ENCODE assay signal across 7 cellular contexts in genomic region chr12:2960432-2960956, GRCh38.
DNase-seq lines count a peak whose midpoint lies in the region; ATAC-seq and TF ChIP-seq lines count a peak whose summit lies in the region.

No MANE protein-coding gene starts in this region.

- H3K27ac ChIP-seq in OCI-LY3 (ENCODE audit: low read length) (no peak overlapping the region), mucosa of rectum (ENCODE audit: low read depth in 2 of 2, low read length in 2 of 2) (no peak overlapping the region)

- H3K27me3 ChIP-seq in OCI-LY3 (ENCODE audit: low read depth, low read length), result 0 out of 2 replicates have a peak, but pooled peaks cover 7% of the 10 kb centered on the region
- peaks cover 4 to 5% of the 10 kb centered on the region in 2 donors for H3K27me3 ChIP-seq in mucosa of rectum (ENCODE audit: control insufficient read depth in 2 of 2, insufficient read depth in 2 of 2, low read length in 2 of 2)

- H3K4me1 ChIP-seq in OCI-LY3 (ENCODE audit: low read length), result peaks cover 12% of the 10 kb centered on the region
- peaks cover 12 to 18% of the 10 kb centered on the region in 2 donors for H3K4me1 ChIP-seq in mucosa of rectum (ENCODE audit: control insufficient read depth in 2 of 2, insufficient read depth in 2 of 2, low read length in 2 of 2)

- peaks cover 44% of the 10 kb centered on the region for H3K79me2 ChIP-seq in OCI-LY3 (ENCODE audit: low read length)

- H3K9ac ChIP-seq in OCI-LY3 (ENCODE audit: low read length) (peak overlapping the region; percentile 84; the same call in 1 of the 2 replicates), mucosa of rectum (ENCODE audit: low read depth in 1 of 2, low read length in 2 of 2) (peak overlapping the region in 1 of 2 donors; percentile 18)

- no peak for ATAC-seq in GM18868 (IDR thresholded peaks at IDR 0.05; ENCODE audit: unreplicated experiment)

- H2AFZ ChIP-seq in OCI-LY3 (ENCODE audit: low read depth, low read length), result no peak overlapping the region; the same call in 1 of the 2 replicates

- DNase-seq in GM12865 (ENCODE audit: low read depth), result peak; percentile 13
- DNase-seq in cardiac fibroblast (ENCODE audit: low read depth in 2 of 2), result peak; percentile 19 to 25
- DNase-seq in NCI-H1694 (lab: John Stamatoyannopoulos, UW), result no peak
- no peak for DNase-seq in HUDEP-2 (lab: John Stamatoyannopoulos, UW; ENCODE audit: unreplicated experiment in 76 of 76)

- peaks cover 8% of the 10 kb centered on the region; the same call in 1 of the 2 replicates for H4K20me1 ChIP-seq in OCI-LY3 (ENCODE audit: insufficient read depth, low read length)

- H3K4me3 ChIP-seq in GM12865 (ENCODE audit: low read depth, low read length), result peak overlapping the region; percentile 67
- H3K4me3 ChIP-seq in OCI-LY3 (ENCODE audit: low read length), result peak overlapping the region; percentile 98
- H3K4me3 ChIP-seq in cardiac fibroblast (replicated peaks in 1 of 2; ENCODE audit: low read depth in 2 of 2, low read length in 2 of 2), result peak overlapping the region; percentile 72 to 75
- H3K4me3 ChIP-seq in mucosa of rectum (ENCODE audit: low read length in 2 of 2), result peak overlapping the region; percentile 67 to 69

- H3K36me3 ChIP-seq in OCI-LY3 (replicated peaks; ENCODE audit: low read depth, low read length) (no peaks in the 10 kb centered on the region), mucosa of rectum (ENCODE audit: control insufficient read depth in 2 of 2, insufficient read depth in 2 of 2, low read length in 2 of 2) (no peaks in the 10 kb centered on the region)

- no peak for TF ChIP-seq CTCF in GM12865 (IDR thresholded peaks at IDR 0.05; ENCODE audit: insufficient read depth, low read depth, low read length, missing control alignments)
- TF ChIP-seq CTCF in OCI-LY3 (IDR thresholded peaks at IDR 0.05; ENCODE audit: low read depth, low read length), result no peak
- no peak for TF ChIP-seq CTCF in cardiac fibroblast (IDR thresholded peaks at IDR 0.05; ENCODE audit: low read depth, low read length)

- H3K9me3 ChIP-seq in OCI-LY3 (ENCODE audit: insufficient read depth, low read length) (no peaks in the 10 kb centered on the region), mucosa of rectum (ENCODE audit: control insufficient read depth in 2 of 2, low read length in 2 of 2) (no peaks in the 10 kb centered on the region)

- H3K4me2 ChIP-seq in OCI-LY3 (ENCODE audit: low read length), result peak overlapping the region; percentile 80

Comparison
In these comparisons a context has a peak if more than half of its experiments do, and no peak if none do; other contexts are left out.
1. DNase-seq: peak in GM12865 (single experiment) and cardiac fibroblast (2 of 2); none in NCI-H1694 (single experiment) and HUDEP-2 (0 of 76).
2. Peak in every context shown above with its lines, with median percentiles within 50 percentile points of each other: H3K4me3 ChIP-seq.